ENCODE assay signal across 9 cellular contexts in genomic region chr2:46942891-46943626, GRCh38. TPM values are rescaled to one million over a fixed set of nuclear protein-coding genes. Genes with fewer than 3 reads are reported as not detected.
DNase-seq lines count a peak whose midpoint lies in the region; ATAC-seq and TF ChIP-seq lines count a peak whose summit lies in the region.
"Had no signal": no experiment of that assay in that cellular context is flagged by ENCODE, and none has a peak within 500 bp of the region (broad histone marks: within the 10 kb centered on the region; RNA-seq: fewer than 3 reads in every experiment).

No MANE protein-coding gene starts in this region.

- CTCF ChIA-PET in BJ (lab: Yijun Ruan, JAX): interaction anchor here (1.0 to 1.3 kb wide), 2 partner anchors 24 to 33 kb away, joined by 3 to 4 read pairs; no protein-coding TSS in a partner anchor

- peak overlapping the region; percentile 89 to 98 (median 94) for H3K4me3 Mint-ChIP-seq in brain
- peak overlapping the region; percentile 90 to 99 (median 98) for H3K4me3 Mint-ChIP-seq in nephron

- H3K27me3 ChIP-seq in BJ (ENCODE audit: control insufficient read depth, insufficient read depth, low read length): no peaks in the 10 kb centered on the region

- H3K27ac Mint-ChIP-seq in brain: no peak overlapping the region
- no peak overlapping the region for H3K27ac Mint-ChIP-seq in nephron

- peaks cover 5% of the 10 kb centered on the region for H3K36me3 ChIP-seq in BJ (ENCODE audit: control insufficient read depth, insufficient read depth, low read length)

- H3K9me3 Mint-ChIP-seq in brain (no peaks in the 10 kb centered on the region), nephron (no peaks in the 10 kb centered on the region)

- peak overlapping the region; percentile 95 for H3K4me3 ChIP-seq in BJ (ENCODE audit: low read depth, low read length)
- H3K4me3 ChIP-seq in Jurkat, Clone E6-1 (ENCODE audit: low read length): peak overlapping the region; percentile 81

- TF ChIP-seq CTCF in BJ (IDR thresholded peaks at IDR 0.05; ENCODE audit: insufficient read depth, low read depth, low read length) (no peak), brain (conservative IDR thresholded peaks at IDR 0.05) (no peak), nephron (IDR thresholded peaks at IDR 0.05; ENCODE audit: unreplicated experiment in 3 of 3) (no peak)

- DNase-seq in BJ (ENCODE audit: low read depth): no peak
- DNase-seq in Jurkat, Clone E6-1 (ENCODE audit: low read depth, low spot score): no peak
- DNase-seq in effector CD4-positive, alpha-beta T cell: no peak
- DNase-seq: NCI-H345 had no signal

- H3K36me3 Mint-ChIP-seq in brain: peaks cover 6% of the 10 kb centered on the region
- no peaks in the 10 kb centered on the region for H3K36me3 Mint-ChIP-seq in nephron (ENCODE audit: low read depth)

- POLR2A ChIA-PET in BJ (lab: Charles Lee): no interaction called here

- H3K4me1 Mint-ChIP-seq in brain (peaks cover 33% of the 10 kb centered on the region), nephron (peaks cover 16% of the 10 kb centered on the region)

- no peak for ATAC-seq in GM18502 (IDR thresholded peaks at IDR 0.05; ENCODE audit: poor library complexity, unreplicated experiment)
- no peak for ATAC-seq in HG03097 (IDR thresholded peaks at IDR 0.05; ENCODE audit: low FRiP score, unreplicated experiment)
- ATAC-seq in GM18519 (IDR thresholded peaks at IDR 0.05; ENCODE audit: low FRiP score, unreplicated experiment): no peak

- H3K27me3 Mint-ChIP-seq in brain (peaks cover 11% of the 10 kb centered on the region), nephron (ENCODE audit: low read depth) (peaks cover 8% of the 10 kb centered on the region)

RNA-seq across cellular contexts. Expression of gene TTC7A, which starts 2.0 kb away (rescaled TPM):
- polyA plus RNA-seq in BJ (2011; rRNA removed): 15.3 and 28.8 TPM in 2 replicates
- polyA minus RNA-seq in BJ (2011; rRNA and poly(A)+ RNA removed): 22.1 and 24.9 TPM in 2 replicates
- polyA plus RNA-seq in Jurkat, Clone E6-1 (2012; ENCODE audit: insufficient read depth, insufficient read length): 13.0 TPM
- polyA plus RNA-seq in brain (ENCODE audit: insufficient read depth, low read depth, low replicate concordance): 8.8 TPM

RNA-seq across cellular contexts. Expression of gene MCFD2, which starts 27.5 kb away (rescaled TPM):
- 166 and 236 TPM in 2 replicates for polyA plus RNA-seq in BJ (2011; rRNA removed)
- polyA minus RNA-seq in BJ (2011; rRNA and poly(A)+ RNA removed): 114 and 156 TPM in 2 replicates
- polyA plus RNA-seq in Jurkat, Clone E6-1 (2012; ENCODE audit: insufficient read depth, insufficient read length): 18.3 TPM
- 24.4 TPM for polyA plus RNA-seq in brain (ENCODE audit: insufficient read depth, low read depth, low replicate concordance)
